In the genomic region with DNA sequence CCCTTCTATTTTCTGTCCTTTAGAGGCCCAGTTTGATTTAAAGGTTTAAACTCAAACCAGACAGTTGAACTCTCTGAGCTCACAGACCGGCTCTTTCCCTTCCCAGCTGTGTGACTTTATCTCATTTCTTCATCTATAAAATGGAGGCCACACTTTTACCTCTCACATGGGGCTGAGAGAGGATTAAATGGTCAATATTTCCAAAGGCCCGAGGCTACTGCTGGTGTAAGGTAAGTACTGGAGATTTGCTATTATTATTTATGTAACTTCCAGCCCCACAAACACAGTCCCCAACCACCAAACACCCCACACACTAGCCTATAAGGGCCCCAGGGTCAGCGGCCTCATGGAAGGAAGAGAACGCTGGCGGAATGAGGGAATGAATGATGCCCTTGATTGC, we compare ENCODE assay signal across 1 cellular context.
TF ChIP-seq lines count a peak whose summit lies in the region.

No MANE protein-coding gene starts in this region.

TF ChIP-seq in GM12878, 131 proteins besides CTCF, POLR2A, EP300 and RAD21:
- no peak for TF ChIP-seq MEF2A (IDR thresholded peaks at IDR 0.05; ENCODE audit: insufficient read depth, low read depth, low read length)
- TF ChIP-seq SKIL (IDR thresholded peaks at IDR 0.05; ENCODE audit: low read depth, poor library complexity, severe bottlenecking) = no peak
- TF ChIP-seq JUNB (IDR thresholded peaks at IDR 0.05) = no peak
- no peak for TF ChIP-seq ZBTB11 (CRISPR knock-in tag; IDR thresholded peaks at IDR 0.05)
- no peak for TF ChIP-seq BRCA1 (IDR thresholded peaks at IDR 0.05; ENCODE audit: low read depth, low read length)
- no peak for TF ChIP-seq HDGF (IDR thresholded peaks at IDR 0.05)
- TF ChIP-seq NFYA (IDR thresholded peaks at IDR 0.05; ENCODE audit: borderline replicate concordance, low read depth, low read length) = no peak
- TF ChIP-seq STAT1 (conservative IDR thresholded peaks at IDR 0.05) = no peak
- no peak for TF ChIP-seq ETV6 (conservative IDR thresholded peaks at IDR 0.05 in 1 of 2, IDR thresholded peaks at IDR 0.05 in 1 of 2; ENCODE audit: borderline replicate concordance in 1 of 2, low read depth in 1 of 2)
